Comparison of ENCODE assay signal across 1 cellular context in the genomic region with DNA sequence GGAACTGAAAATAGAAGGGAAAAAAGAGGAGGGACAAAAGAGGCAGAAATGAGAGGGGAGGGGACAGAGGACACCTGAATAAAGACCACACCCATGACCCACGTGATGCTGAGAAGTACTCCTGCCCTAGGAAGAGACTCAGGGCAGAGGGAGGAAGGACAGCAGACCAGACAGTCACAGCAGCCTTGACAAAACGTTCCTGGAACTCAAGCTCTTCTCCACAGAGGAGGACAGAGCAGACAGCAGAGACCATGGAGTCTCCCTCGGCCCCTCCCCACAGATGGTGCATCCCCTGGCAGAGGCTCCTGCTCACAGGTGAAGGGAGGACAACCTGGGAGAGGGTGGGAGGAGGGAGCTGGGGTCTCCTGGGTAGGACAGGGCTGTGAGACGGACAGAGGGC.
TF ChIP-seq lines count a peak whose summit lies in the region.

CEACAM5 (plus strand) TSS at position 146 of the 400 bp plus-strand sequence; CDS start at position 252, 106 bp downstream.

TF ChIP-seq in K562, 482 proteins besides CTCF, POLR2A, EP300 and RAD21 (continued from another document):
- TF ChIP-seq, protein P1, sequence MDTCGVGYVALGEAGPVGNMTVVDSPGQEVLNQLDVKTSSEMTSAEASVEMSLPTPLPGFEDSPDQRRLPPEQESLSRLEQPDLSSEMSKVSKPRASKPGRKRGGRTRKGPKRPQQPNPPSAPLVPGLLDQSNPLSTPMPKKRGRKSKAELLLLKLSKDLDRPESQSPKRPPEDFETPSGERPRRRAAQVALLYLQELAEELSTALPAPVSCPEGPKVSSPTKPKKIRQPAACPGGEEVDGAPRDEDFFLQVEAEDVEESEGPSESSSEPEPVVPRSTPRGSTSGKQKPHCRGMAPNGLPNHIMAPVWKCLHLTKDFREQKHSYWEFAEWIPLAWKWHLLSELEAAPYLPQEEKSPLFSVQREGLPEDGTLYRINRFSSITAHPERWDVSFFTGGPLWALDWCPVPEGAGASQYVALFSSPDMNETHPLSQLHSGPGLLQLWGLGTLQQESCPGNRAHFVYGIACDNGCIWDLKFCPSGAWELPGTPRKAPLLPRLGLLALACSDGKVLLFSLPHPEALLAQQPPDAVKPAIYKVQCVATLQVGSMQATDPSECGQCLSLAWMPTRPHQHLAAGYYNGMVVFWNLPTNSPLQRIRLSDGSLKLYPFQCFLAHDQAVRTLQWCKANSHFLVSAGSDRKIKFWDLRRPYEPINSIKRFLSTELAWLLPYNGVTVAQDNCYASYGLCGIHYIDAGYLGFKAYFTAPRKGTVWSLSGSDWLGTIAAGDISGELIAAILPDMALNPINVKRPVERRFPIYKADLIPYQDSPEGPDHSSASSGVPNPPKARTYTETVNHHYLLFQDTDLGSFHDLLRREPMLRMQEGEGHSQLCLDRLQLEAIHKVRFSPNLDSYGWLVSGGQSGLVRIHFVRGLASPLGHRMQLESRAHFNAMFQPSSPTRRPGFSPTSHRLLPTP (IDR thresholded peaks at IDR 0.05; ENCODE audit: borderline replicate concordance, extremely low read depth, insufficient read length) = no peak
- TF ChIP-seq SETDB1 (IDR thresholded peaks at IDR 0.05; ENCODE audit: low read length) (no peak), XRCC3 (IDR thresholded peaks at IDR 0.05) (no peak), CBX1 (IDR thresholded peaks at IDR 0.05; ENCODE audit: low read depth) (no peak), TGIF2 (CRISPR knock-in tag; IDR thresholded peaks at IDR 0.05) (no peak)
- TF ChIP-seq, protein P2, sequence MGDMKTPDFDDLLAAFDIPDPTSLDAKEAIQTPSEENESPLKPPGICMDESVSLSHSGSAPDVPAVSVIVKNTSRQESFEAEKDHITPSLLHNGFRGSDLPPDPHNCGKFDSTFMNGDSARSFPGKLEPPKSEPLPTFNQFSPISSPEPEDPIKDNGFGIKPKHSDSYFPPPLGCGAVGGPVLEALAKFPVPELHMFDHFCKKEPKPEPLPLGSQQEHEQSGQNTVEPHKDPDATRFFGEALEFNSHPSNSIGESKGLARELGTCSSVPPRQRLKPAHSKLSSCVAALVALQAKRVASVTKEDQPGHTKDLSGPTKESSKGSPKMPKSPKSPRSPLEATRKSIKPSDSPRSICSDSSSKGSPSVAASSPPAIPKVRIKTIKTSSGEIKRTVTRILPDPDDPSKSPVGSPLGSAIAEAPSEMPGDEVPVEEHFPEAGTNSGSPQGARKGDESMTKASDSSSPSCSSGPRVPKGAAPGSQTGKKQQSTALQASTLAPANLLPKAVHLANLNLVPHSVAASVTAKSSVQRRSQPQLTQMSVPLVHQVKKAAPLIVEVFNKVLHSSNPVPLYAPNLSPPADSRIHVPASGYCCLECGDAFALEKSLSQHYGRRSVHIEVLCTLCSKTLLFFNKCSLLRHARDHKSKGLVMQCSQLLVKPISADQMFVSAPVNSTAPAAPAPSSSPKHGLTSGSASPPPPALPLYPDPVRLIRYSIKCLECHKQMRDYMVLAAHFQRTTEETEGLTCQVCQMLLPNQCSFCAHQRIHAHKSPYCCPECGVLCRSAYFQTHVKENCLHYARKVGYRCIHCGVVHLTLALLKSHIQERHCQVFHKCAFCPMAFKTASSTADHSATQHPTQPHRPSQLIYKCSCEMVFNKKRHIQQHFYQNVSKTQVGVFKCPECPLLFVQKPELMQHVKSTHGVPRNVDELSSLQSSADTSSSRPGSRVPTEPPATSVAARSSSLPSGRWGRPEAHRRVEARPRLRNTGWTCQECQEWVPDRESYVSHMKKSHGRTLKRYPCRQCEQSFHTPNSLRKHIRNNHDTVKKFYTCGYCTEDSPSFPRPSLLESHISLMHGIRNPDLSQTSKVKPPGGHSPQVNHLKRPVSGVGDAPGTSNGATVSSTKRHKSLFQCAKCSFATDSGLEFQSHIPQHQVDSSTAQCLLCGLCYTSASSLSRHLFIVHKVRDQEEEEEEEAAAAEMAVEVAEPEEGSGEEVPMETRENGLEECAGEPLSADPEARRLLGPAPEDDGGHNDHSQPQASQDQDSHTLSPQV (IDR thresholded peaks at IDR 0.05) = no peak
